8 cellular contexts compared by ENCODE assay signal in genomic region chr4:157978680-157979361, GRCh38.
DNase-seq lines count a peak whose midpoint lies in the region; ATAC-seq, FAIRE-seq and TF ChIP-seq lines count a peak whose summit lies in the region.

No MANE protein-coding gene starts in this region.

- no peak overlapping the region for H3K27ac Mint-ChIP-seq in activated T-cell treated with anti-CD3 and anti-CD28 coated beads, Interleukin-2, amount 50 U/mL, for 72 hours
- H3K27ac Mint-ChIP-seq in activated T-helper 17 cell treated with anti-CD3 and anti-CD28 coated beads, Interleukin-2, amount 50 U/mL, for 72 hours: no peak overlapping the region

- H3K9me3 Mint-ChIP-seq in activated T-cell treated with anti-CD3 and anti-CD28 coated beads, Interleukin-2, amount 50 U/mL, for 72 hours: no peaks in the 10 kb centered on the region
- H3K9me3 Mint-ChIP-seq in activated T-helper 17 cell treated with anti-CD3 and anti-CD28 coated beads, Interleukin-2, amount 50 U/mL, for 72 hours: no peaks in the 10 kb centered on the region

- no peaks in the 10 kb centered on the region for H3K9me3 ChIP-seq in gastroesophageal sphincter

- DNase-seq in D721Med (ENCODE audit: insufficient read length, low spot score) (peak; percentile 16), NCI-H526 (lab: John Stamatoyannopoulos, UW) (peak; percentile 62 to 87), omental fat pad (ENCODE audit: low spot score) (no peak)
- peak; percentile 7 to 19 for DNase-seq in activated T-cell treated with anti-CD3 and anti-CD28 coated beads, Interleukin-2, amount 50 U/mL, for 72 hours

- peaks cover 5% of the 10 kb centered on the region for H3K4me1 Mint-ChIP-seq in activated T-cell treated with anti-CD3 and anti-CD28 coated beads, Interleukin-2, amount 50 U/mL, for 72 hours (ENCODE audit: low read depth)
- no peaks in the 10 kb centered on the region for H3K4me1 Mint-ChIP-seq in activated T-helper 17 cell treated with anti-CD3 and anti-CD28 coated beads, Interleukin-2, amount 50 U/mL, for 72 hours

- peak overlapping the region in 1 of 2 donors; percentile 9 for H3K4me3 ChIP-seq in gastroesophageal sphincter

- peaks cover 0 to 7% (median 0%) of the 10 kb centered on the region in 3 donors for H3K4me1 ChIP-seq in gastroesophageal sphincter

- peak; percentile 6 for FAIRE-seq in D721Med (lab: Jason Lieb, UNC)

- TF ChIP-seq EP300 in gastroesophageal sphincter (IDR thresholded peaks at IDR 0.05): no peak

- peaks cover 8% of the 10 kb centered on the region for H3K27me3 Mint-ChIP-seq in activated T-cell treated with anti-CD3 and anti-CD28 coated beads, Interleukin-2, amount 50 U/mL, for 72 hours (ENCODE audit: low read depth)
- H3K27me3 Mint-ChIP-seq in activated T-helper 17 cell treated with anti-CD3 and anti-CD28 coated beads, Interleukin-2, amount 50 U/mL, for 72 hours: peaks cover 8% of the 10 kb centered on the region

- no peaks in the 10 kb centered on the region for H3K36me3 Mint-ChIP-seq in activated T-cell treated with anti-CD3 and anti-CD28 coated beads, Interleukin-2, amount 50 U/mL, for 72 hours (ENCODE audit: insufficient read depth in 2 of 2)
- H3K36me3 Mint-ChIP-seq in activated T-helper 17 cell treated with anti-CD3 and anti-CD28 coated beads, Interleukin-2, amount 50 U/mL, for 72 hours (ENCODE audit: low read depth): no peaks in the 10 kb centered on the region

- ATAC-seq in GM19397 (IDR thresholded peaks at IDR 0.05; ENCODE audit: unreplicated experiment): peak; percentile 87
- peak; percentile 86 for ATAC-seq in HG03469 (IDR thresholded peaks at IDR 0.05; ENCODE audit: unreplicated experiment)
- ATAC-seq in activated T-cell treated with anti-CD3 and anti-CD28 coated beads, Interleukin-2, amount 50 U/mL, for 72 hours (replicated peaks in 1 of 2): peak; percentile 42 to 44
- ATAC-seq in gastroesophageal sphincter: peak; percentile 71
- no peak for ATAC-seq in omental fat pad (ENCODE audit: low FRiP score)
- ATAC-seq in activated T-helper 17 cell treated with anti-CD3 and anti-CD28 coated beads, Interleukin-2, amount 50 U/mL, for 72 hours (replicated peaks): no peak

- H3K4me3 Mint-ChIP-seq in activated T-cell treated with anti-CD3 and anti-CD28 coated beads, Interleukin-2, amount 50 U/mL, for 72 hours: peak overlapping the region in 1 of 2 donors; percentile 9
- H3K4me3 Mint-ChIP-seq in activated T-helper 17 cell treated with anti-CD3 and anti-CD28 coated beads, Interleukin-2, amount 50 U/mL, for 72 hours: no peak overlapping the region

- no peaks in the 10 kb centered on the region for H3K27me3 ChIP-seq in gastroesophageal sphincter

- TF ChIP-seq CTCF in D721Med (IDR thresholded peaks at IDR 0.05; ENCODE audit: insufficient read depth, missing control alignments) (peak; percentile 88), gastroesophageal sphincter (IDR thresholded peaks at IDR 0.05) (peak; percentile 70 to 87 (median 77)), omental fat pad (IDR thresholded peaks at IDR 0.05) (peak in 2 of 3 donors; percentile 2 to 73)

- 0 to 2% methylated on average over 4 to 7 of the region's 7 CpGs for WGBS in gastroesophageal sphincter (ENCODE audit: low coverage in 1 of 2), 2 donors

- no peaks in the 10 kb centered on the region for H3K36me3 ChIP-seq in gastroesophageal sphincter

- TF ChIP-seq POLR2A in gastroesophageal sphincter (IDR thresholded peaks at IDR 0.05): no peak

- no peak overlapping the region for H3K27ac ChIP-seq in gastroesophageal sphincter

Comparison
In these comparisons a context has a peak if more than half of its experiments do, and no peak if none do; other contexts are left out.
1. CTCF ChIP-seq: peak in every context shown above with its lines; median percentile 88 in D721Med; 77 in gastroesophageal sphincter; 38 in omental fat pad.
2. ATAC-seq: peak in GM19397 (single experiment), HG03469 (single experiment), activated T-cell treated with anti-CD3 and anti-CD28 coated beads, Interleukin-2, amount 50 U/mL, for 72 hours (2 of 2) and gastroesophageal sphincter (single experiment); none in omental fat pad (single experiment) and activated T-helper 17 cell treated with anti-CD3 and anti-CD28 coated beads, Interleukin-2, amount 50 U/mL, for 72 hours (single experiment).